Comparison of ENCODE assay signal across 8 cellular contexts in the genomic region with DNA sequence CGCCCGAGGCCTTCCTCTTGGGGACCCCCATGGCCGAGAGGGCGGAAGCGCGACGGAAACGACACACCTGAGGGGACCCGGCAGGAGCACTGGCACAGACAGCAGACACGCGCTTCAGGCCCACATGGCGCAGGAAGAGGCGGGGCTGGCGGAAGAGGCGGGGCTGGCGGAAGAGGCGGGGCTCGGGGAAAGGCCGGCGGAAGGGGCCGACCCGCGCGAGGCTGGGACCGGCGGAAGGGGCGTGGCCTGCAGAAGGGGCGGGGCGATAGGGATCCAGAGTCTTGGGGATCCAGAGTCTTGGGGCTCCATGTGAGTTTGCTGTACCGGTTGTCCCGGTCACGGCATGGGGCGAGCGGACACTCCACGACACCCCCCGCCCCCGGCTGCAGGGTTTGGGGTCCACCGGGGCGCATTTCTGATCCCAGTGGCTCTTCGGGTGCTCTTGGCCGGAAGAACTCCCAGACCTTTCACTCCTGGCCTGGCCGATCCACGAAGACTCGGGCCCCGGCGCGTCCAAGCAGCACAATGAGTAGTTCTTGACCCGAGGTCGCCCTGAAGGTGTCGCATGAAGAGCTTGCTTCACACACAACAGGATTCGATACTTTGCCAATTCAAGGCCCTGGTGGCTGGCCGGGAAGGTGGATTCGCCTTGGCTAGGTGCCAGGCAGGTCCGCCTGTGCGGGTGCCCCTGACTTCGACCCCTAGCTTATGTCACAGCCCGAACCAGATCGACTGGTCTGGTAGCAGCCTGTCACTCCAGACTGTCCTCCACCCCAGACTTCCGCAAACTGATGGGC. TPM values are rescaled to one million over a fixed set of nuclear protein-coding genes. Genes with fewer than 3 reads are reported as not detected.
DNase-seq lines count a peak whose midpoint lies in the region; ATAC-seq and TF ChIP-seq lines count a peak whose summit lies in the region.

A gene with protein sequence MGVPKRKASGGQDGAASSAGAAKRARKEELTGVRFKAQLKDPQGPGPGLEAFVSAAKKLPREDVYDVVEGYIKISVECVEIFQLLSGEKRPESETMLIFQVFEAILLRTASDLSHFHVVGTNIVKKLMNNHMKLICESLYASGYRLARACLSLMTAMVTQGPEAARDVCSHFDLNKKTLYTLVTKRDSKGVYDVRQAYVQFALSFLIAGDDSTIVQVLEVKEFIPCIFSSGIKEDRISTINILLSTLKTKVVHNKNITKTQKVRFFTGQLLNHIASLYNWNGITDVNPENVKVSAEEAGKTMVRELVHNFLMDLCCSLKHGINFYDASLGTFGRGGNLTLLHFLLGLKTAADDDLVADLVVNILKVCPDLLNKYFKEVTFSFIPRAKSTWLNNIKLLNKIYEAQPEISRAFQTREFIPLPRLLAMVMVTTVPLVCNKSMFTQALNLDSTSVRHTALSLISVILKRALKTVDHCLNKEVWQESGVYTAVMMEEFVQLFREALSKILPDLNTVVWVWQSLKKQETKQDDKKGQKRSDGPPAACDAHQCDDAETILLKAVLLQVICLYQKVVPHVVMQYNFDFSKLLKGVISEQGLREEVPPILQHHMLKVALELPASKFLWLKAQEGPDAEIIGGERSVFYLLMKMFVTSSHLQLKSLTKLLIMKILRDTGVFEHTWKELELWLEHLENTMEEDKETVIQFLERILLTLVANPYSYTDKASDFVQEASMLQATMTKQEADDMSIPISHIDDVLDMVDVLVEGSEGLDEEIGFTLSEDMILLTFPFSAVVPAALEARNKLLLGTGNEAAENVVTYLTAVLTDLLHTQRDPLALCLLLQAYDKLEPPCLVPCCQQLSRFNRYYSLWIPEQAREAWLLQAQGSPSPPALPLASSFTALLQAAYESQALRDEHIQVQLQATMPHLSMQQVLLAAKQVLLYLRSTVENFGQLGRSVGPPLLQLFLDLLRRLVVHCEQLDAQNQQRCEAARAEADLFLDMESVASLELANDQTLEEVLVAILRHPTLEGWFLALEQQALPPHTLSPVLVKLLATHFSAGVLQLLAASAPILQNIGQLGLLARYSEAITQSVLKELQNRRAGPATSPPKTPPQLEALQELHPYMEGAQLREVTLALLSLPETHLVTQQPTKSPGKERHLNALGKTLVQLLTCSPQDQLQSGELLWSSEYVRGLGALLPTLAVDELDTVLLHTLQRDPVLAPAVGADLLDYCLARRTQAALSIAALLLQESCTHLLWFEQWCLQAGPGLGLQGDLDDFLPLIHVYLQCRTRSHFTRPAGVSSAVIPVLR (N-terminal part only) (minus strand): TSS at position 133 of the 797 bp plus-strand sequence. CDS start 102 bp downstream, at position 31.

- peaks cover 2 to 38% (median 21%) of the 10 kb centered on the region in 12 donors for H3K4me1 ChIP-seq in heart left ventricle
- peaks cover 18 to 22% (median 19%) of the 10 kb centered on the region in 4 donors for H3K4me1 ChIP-seq in upper lobe of left lung

- TF ChIP-seq EP300 in upper lobe of left lung (IDR thresholded peaks at IDR 0.05), result no peak

- DNase-seq in NCI-H1417 treated with DMSO at 0.1 percent for 48 hours (lab: John Stamatoyannopoulos, UW) (peak; percentile 76), T-helper 1 cell (peak; percentile 89 to 93 (median 92)), heart left ventricle (peak; percentile 94 to 96 (median 94)), posterior vena cava (ENCODE audit: low spot score) (peak; percentile 98), upper lobe of left lung (peak; percentile 90 to 99)

- TF ChIP-seq POLR2A in heart left ventricle (IDR thresholded peaks at IDR 0.05) (peak in 1 of 2 donors; percentile 83), upper lobe of left lung (IDR thresholded peaks at IDR 0.05) (peak in 3 of 4 donors; percentile 54 to 90 (median 72))

- H3K9me3 ChIP-seq in heart left ventricle, result no peaks in the 10 kb centered on the region
- no peaks in the 10 kb centered on the region for H3K9me3 ChIP-seq in upper lobe of left lung

- TF ChIP-seq CTCF in GM12875 (IDR thresholded peaks at IDR 0.05; ENCODE audit: borderline replicate concordance, insufficient read depth, low read depth, low read length), result no peak
- no peak for TF ChIP-seq CTCF in heart left ventricle (IDR thresholded peaks at IDR 0.05)
- TF ChIP-seq CTCF in upper lobe of left lung (IDR thresholded peaks at IDR 0.05), result peak in 2 of 6 experiments; percentile 11 to 30

- H3K27me3 ChIP-seq in heart left ventricle (no peaks in the 10 kb centered on the region), upper lobe of left lung (no peaks in the 10 kb centered on the region)

- H3K36me3 ChIP-seq in heart left ventricle (peaks cover 0 to 6% (median 0%) of the 10 kb centered on the region in 9 donors), upper lobe of left lung (no peaks in the 10 kb centered on the region)

- 2 to 7% (median 4%) methylated on average over 55 to 59 of the region's 59 CpGs for WGBS in adipose tissue, 3 donors
- WGBS in heart left ventricle, 4 donors, result 4 to 11% (median 5%) methylated on average over 13 to 59 of the region's 59 CpGs
- 7% methylated on average over 15 to 47 of the region's 59 CpGs for WGBS in upper lobe of left lung, 2 donors

- intact Hi-C loops in heart left ventricle (cut with DNase I), result loop anchor here in 2 of 10 donors (5.0 to 10.0 kb wide), 2 partner anchors 62 to 111 kb away; no protein-coding TSS in a partner anchor
- intact Hi-C loops in posterior vena cava (cut with DNase I), result no loop called here

- H3K4me3 ChIP-seq in GM12875 (ENCODE audit: low read depth, low read length) (peak within 1 kb of the TSS; percentile 92), heart left ventricle (peak within 1 kb of the TSS; percentile 79 to 99 (median 82)), upper lobe of left lung (peak within 1 kb of the TSS; percentile 68 to 99 (median 82))

- ATAC-seq in HG02678 (IDR thresholded peaks at IDR 0.05; ENCODE audit: unreplicated experiment), result peak; percentile 95
- peak; percentile 95 to 99 (median 98) for ATAC-seq in heart left ventricle
- ATAC-seq in upper lobe of left lung (ENCODE audit: low FRiP score in 2 of 2), result peak; percentile 98 to 100

- H3K27ac ChIP-seq in adipose tissue (ENCODE audit: low read depth, low read length) (peak within 1 kb of the TSS; percentile 29), heart left ventricle (peak within 1 kb of the TSS; percentile 80 to 96 (median 90)), upper lobe of left lung (peak within 1 kb of the TSS; percentile 87 to 96 (median 91))

RNA-seq across cellular contexts. Expression of the gene that starts here (rescaled TPM):
- 1 to 10 TPM; 3.8 to 9.1 (median 4.0) TPM for polyA plus RNA-seq in adipose tissue
- total RNA-seq in heart left ventricle, result 10 to 100 TPM in 6 of 9 donors, 1 to 10 TPM in 3; 6.7 to 26.0 (median 11.5) TPM
- polyA plus RNA-seq in heart left ventricle, result 10 to 100 TPM in 1 of 2 donors, 1 to 10 TPM in 1; 4.6 to 10.3 TPM
- total RNA-seq in posterior vena cava, result 10 to 100 TPM; 14.1 to 17.6 TPM
- total RNA-seq in upper lobe of left lung, result 10 to 100 TPM in 5 of 6 donors, 1 to 10 TPM in 1; 9.3 to 23.0 (median 14.1) TPM

Comparison
In these comparisons a context has a peak if more than half of its experiments do, and no peak if none do; other contexts are left out.
1. Peak in every context shown above with its lines: DNase-seq, ATAC-seq, H3K4me3 ChIP-seq and H3K27ac ChIP-seq.
2. H3K27ac ChIP-seq: peak in every context shown above with its lines; median percentile 91 in upper lobe of left lung; 90 in heart left ventricle; 29 in adipose tissue.